In genomic region chr1:112716133-112716720, GRCh38 we compare ENCODE assay signal across 1 cellular context.
TF ChIP-seq lines count a peak whose summit lies in the region.

No MANE protein-coding gene starts in this region.

TF ChIP-seq in HepG2, 621 proteins besides CTCF, POLR2A, EP300 and RAD21 (continues in another document):
- TF ChIP-seq KDM2A (CRISPR knock-in tag; IDR thresholded peaks at IDR 0.05; ENCODE audit: borderline replicate concordance, low read depth), result peak; percentile 68; the same call in 1 of the 2 replicates
- 0 out of 2 replicates have a peak, but pooled peaks have one; percentile 20 for TF ChIP-seq SOX5 (CRISPR knock-in tag; IDR thresholded peaks at IDR 0.05; ENCODE audit: borderline replicate concordance)
- TF ChIP-seq MIER2 (CRISPR knock-in tag; IDR thresholded peaks at IDR 0.05), result 0 out of 2 replicates have a peak, but pooled peaks have one; percentile 21
- TF ChIP-seq, protein P1, sequence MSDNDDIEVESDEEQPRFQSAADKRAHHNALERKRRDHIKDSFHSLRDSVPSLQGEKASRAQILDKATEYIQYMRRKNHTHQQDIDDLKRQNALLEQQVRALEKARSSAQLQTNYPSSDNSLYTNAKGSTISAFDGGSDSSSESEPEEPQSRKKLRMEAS (IDR thresholded peaks at IDR 0.05), result no peak
- 0 out of 2 replicates have a peak, but pooled peaks have one; percentile 32 for TF ChIP-seq DNMT3B (CRISPR knock-in tag; conservative IDR thresholded peaks at IDR 0.05)
- TF ChIP-seq FOXO1 (CRISPR knock-in tag; IDR thresholded peaks at IDR 0.05), result 0 out of 2 replicates have a peak, but pooled peaks have one; percentile 17
- no peak for TF ChIP-seq NFE2L2 (IDR thresholded peaks at IDR 0.05; ENCODE audit: low read length)
- peak; percentile 34; the same call in 1 of the 2 replicates for TF ChIP-seq SP4 (CRISPR knock-in tag; IDR thresholded peaks at IDR 0.05)
- 0 out of 2 replicates have a peak, but pooled peaks have one; percentile 36 for TF ChIP-seq TGIF2 (CRISPR knock-in tag; IDR thresholded peaks at IDR 0.05)
- TF ChIP-seq HES4 (CRISPR knock-in tag; IDR thresholded peaks at IDR 0.05; ENCODE audit: borderline replicate concordance), result no peak
- TF ChIP-seq, protein P2, sequence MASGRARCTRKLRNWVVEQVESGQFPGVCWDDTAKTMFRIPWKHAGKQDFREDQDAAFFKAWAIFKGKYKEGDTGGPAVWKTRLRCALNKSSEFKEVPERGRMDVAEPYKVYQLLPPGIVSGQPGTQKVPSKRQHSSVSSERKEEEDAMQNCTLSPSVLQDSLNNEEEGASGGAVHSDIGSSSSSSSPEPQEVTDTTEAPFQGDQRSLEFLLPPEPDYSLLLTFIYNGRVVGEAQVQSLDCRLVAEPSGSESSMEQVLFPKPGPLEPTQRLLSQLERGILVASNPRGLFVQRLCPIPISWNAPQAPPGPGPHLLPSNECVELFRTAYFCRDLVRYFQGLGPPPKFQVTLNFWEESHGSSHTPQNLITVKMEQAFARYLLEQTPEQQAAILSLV (CRISPR knock-in tag; IDR thresholded peaks at IDR 0.05; ENCODE audit: borderline replicate concordance), result peak; percentile 35; the same call in 1 of the 2 replicates
- TF ChIP-seq, protein P3, sequence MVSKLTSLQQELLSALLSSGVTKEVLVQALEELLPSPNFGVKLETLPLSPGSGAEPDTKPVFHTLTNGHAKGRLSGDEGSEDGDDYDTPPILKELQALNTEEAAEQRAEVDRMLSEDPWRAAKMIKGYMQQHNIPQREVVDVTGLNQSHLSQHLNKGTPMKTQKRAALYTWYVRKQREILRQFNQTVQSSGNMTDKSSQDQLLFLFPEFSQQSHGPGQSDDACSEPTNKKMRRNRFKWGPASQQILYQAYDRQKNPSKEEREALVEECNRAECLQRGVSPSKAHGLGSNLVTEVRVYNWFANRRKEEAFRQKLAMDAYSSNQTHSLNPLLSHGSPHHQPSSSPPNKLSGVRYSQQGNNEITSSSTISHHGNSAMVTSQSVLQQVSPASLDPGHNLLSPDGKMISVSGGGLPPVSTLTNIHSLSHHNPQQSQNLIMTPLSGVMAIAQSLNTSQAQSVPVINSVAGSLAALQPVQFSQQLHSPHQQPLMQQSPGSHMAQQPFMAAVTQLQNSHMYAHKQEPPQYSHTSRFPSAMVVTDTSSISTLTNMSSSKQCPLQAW (CRISPR knock-in tag; IDR thresholded peaks at IDR 0.05), result 0 out of 2 replicates have a peak, but pooled peaks have one; percentile 44
- no peak for TF ChIP-seq SNAPC2 (CRISPR knock-in tag; IDR thresholded peaks at IDR 0.05)
- TF ChIP-seq ATM (IDR thresholded peaks at IDR 0.05; ENCODE audit: borderline replicate concordance), result no peak
- TF ChIP-seq, protein P4, sequence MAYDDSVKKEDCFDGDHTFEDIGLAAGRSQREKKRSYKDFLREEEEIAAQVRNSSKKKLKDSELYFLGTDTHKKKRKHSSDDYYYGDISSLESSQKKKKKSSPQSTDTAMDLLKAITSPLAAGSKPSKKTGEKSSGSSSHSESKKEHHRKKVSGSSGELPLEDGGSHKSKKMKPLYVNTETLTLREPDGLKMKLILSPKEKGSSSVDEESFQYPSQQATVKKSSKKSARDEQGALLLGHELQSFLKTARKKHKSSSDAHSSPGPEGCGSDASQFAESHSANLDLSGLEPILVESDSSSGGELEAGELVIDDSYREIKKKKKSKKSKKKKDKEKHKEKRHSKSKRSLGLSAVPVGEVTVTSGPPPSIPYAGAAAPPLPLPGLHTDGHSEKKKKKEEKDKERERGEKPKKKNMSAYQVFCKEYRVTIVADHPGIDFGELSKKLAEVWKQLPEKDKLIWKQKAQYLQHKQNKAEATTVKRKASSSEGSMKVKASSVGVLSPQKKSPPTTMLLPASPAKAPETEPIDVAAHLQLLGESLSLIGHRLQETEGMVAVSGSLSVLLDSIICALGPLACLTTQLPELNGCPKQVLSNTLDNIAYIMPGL (CRISPR knock-in tag; IDR thresholded peaks at IDR 0.05; ENCODE audit: borderline replicate concordance in 1 of 2, low read depth in 1 of 2), result peak; percentile 67 to 80; a peak in 3 of 4 replicates
- TF ChIP-seq ZBTB7B (CRISPR knock-in tag; IDR thresholded peaks at IDR 0.05), result 0 out of 2 replicates have a peak, but pooled peaks have one; percentile 44
- TF ChIP-seq HNRNPL (IDR thresholded peaks at IDR 0.05; ENCODE audit: low read depth, low read length), result no peak
- TF ChIP-seq THRA (CRISPR knock-in tag; IDR thresholded peaks at IDR 0.05; ENCODE audit: borderline replicate concordance), result peak; percentile 32; the same call in 1 of the 2 replicates
- TF ChIP-seq SSRP1 (CRISPR knock-in tag; IDR thresholded peaks at IDR 0.05), result no peak
- no peak for TF ChIP-seq ZNF180 (CRISPR knock-in tag; IDR thresholded peaks at IDR 0.05; ENCODE audit: borderline replicate concordance, low read depth)
- no peak for TF ChIP-seq NR2F6 (IDR thresholded peaks at IDR 0.05)
- TF ChIP-seq NR2F6 (CRISPR knock-in tag; IDR thresholded peaks at IDR 0.05), result no peak
- 0 out of 2 replicates have a peak, but pooled peaks have one; percentile 17 for TF ChIP-seq ZNF652 (CRISPR knock-in tag; IDR thresholded peaks at IDR 0.05; ENCODE audit: borderline replicate concordance, low read depth)
- no peak for TF ChIP-seq ZNF20 (CRISPR knock-in tag; IDR thresholded peaks at IDR 0.05)
- 0 out of 2 replicates have a peak, but pooled peaks have one; percentile 22 for TF ChIP-seq ZNF12 (CRISPR knock-in tag; IDR thresholded peaks at IDR 0.05)
- no peak for TF ChIP-seq ZNF607 (CRISPR knock-in tag; IDR thresholded peaks at IDR 0.05; ENCODE audit: borderline replicate concordance)
- 0 out of 2 replicates have a peak, but pooled peaks have one; percentile 30 for TF ChIP-seq SMAD1 (CRISPR knock-in tag; IDR thresholded peaks at IDR 0.05; ENCODE audit: borderline replicate concordance, low read depth)
- peak; percentile 50; the same call in 1 of the 2 replicates for TF ChIP-seq RXRA (CRISPR knock-in tag; IDR thresholded peaks at IDR 0.05)
- 0 out of 2 replicates have a peak, but pooled peaks have one; percentile 47 for TF ChIP-seq ZNF124 (CRISPR knock-in tag; IDR thresholded peaks at IDR 0.05)
- TF ChIP-seq EEA1 (CRISPR knock-in tag; IDR thresholded peaks at IDR 0.05; ENCODE audit: borderline replicate concordance), result 0 out of 2 replicates have a peak, but pooled peaks have one; percentile 38
- TF ChIP-seq SKI (IDR thresholded peaks at IDR 0.05; ENCODE audit: partially characterized antibody), result peak; percentile 24
- TF ChIP-seq YY1 (IDR thresholded peaks at IDR 0.05; ENCODE audit: insufficient read depth, insufficient replicate concordance, low read depth, low read length), result peak; percentile 17
- no peak for TF ChIP-seq SNAI1 (CRISPR knock-in tag; IDR thresholded peaks at IDR 0.05; ENCODE audit: borderline replicate concordance)
- TF ChIP-seq ZNF614 (CRISPR knock-in tag; IDR thresholded peaks at IDR 0.05; ENCODE audit: borderline replicate concordance), result 0 out of 2 replicates have a peak, but pooled peaks have one; percentile 23
- no peak for TF ChIP-seq CC2D1A (CRISPR knock-in tag; IDR thresholded peaks at IDR 0.05)
- TF ChIP-seq STAG1 (CRISPR knock-in tag; IDR thresholded peaks at IDR 0.05), result peak; percentile 96
- 0 out of 2 replicates have a peak, but pooled peaks have one; percentile 14 for TF ChIP-seq ELF3 (CRISPR knock-in tag; IDR thresholded peaks at IDR 0.05)
- peak; percentile 86; the same call in 1 of the 2 replicates for TF ChIP-seq SMC3 (IDR thresholded peaks at IDR 0.05; ENCODE audit: low read length)
- TF ChIP-seq TEAD3 (CRISPR knock-in tag; optimal IDR thresholded peaks at IDR 0.05; ENCODE audit: borderline replicate concordance), result peak; percentile 81
- TF ChIP-seq AFF4 (CRISPR knock-in tag; IDR thresholded peaks at IDR 0.05), result no peak
- peak; percentile 24; the same call in 1 of the 2 replicates for TF ChIP-seq SPEN (CRISPR knock-in tag; IDR thresholded peaks at IDR 0.05; ENCODE audit: low read depth)
- TF ChIP-seq ZNF672 (CRISPR knock-in tag; IDR thresholded peaks at IDR 0.05), result no peak
- TF ChIP-seq, protein P5, sequence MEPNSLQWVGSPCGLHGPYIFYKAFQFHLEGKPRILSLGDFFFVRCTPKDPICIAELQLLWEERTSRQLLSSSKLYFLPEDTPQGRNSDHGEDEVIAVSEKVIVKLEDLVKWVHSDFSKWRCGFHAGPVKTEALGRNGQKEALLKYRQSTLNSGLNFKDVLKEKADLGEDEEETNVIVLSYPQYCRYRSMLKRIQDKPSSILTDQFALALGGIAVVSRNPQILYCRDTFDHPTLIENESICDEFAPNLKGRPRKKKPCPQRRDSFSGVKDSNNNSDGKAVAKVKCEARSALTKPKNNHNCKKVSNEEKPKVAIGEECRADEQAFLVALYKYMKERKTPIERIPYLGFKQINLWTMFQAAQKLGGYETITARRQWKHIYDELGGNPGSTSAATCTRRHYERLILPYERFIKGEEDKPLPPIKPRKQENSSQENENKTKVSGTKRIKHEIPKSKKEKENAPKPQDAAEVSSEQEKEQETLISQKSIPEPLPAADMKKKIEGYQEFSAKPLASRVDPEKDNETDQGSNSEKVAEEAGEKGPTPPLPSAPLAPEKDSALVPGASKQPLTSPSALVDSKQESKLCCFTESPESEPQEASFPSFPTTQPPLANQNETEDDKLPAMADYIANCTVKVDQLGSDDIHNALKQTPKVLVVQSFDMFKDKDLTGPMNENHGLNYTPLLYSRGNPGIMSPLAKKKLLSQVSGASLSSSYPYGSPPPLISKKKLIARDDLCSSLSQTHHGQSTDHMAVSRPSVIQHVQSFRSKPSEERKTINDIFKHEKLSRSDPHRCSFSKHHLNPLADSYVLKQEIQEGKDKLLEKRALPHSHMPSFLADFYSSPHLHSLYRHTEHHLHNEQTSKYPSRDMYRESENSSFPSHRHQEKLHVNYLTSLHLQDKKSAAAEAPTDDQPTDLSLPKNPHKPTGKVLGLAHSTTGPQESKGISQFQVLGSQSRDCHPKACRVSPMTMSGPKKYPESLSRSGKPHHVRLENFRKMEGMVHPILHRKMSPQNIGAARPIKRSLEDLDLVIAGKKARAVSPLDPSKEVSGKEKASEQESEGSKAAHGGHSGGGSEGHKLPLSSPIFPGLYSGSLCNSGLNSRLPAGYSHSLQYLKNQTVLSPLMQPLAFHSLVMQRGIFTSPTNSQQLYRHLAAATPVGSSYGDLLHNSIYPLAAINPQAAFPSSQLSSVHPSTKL (CRISPR knock-in tag; IDR thresholded peaks at IDR 0.05), result 0 out of 2 replicates have a peak, but pooled peaks have one; percentile 13
- TF ChIP-seq ZNF605 (CRISPR knock-in tag; IDR thresholded peaks at IDR 0.05), result 0 out of 2 replicates have a peak, but pooled peaks have one; percentile 30
- TF ChIP-seq IRF2 (CRISPR knock-in tag; IDR thresholded peaks at IDR 0.05), result peak; percentile 74
- no peak for TF ChIP-seq ZSCAN9 (CRISPR knock-in tag; IDR thresholded peaks at IDR 0.05; ENCODE audit: borderline replicate concordance)
- TF ChIP-seq MLXIP (CRISPR knock-in tag; IDR thresholded peaks at IDR 0.05; ENCODE audit: borderline replicate concordance), result no peak
- no peak for TF ChIP-seq LCORL (IDR thresholded peaks at IDR 0.05)
- TF ChIP-seq LCORL (CRISPR knock-in tag; IDR thresholded peaks at IDR 0.05), result 0 out of 2 replicates have a peak, but pooled peaks have one; percentile 28
- TF ChIP-seq SALL1 (CRISPR knock-in tag; IDR thresholded peaks at IDR 0.05), result peak; percentile 55; the same call in 1 of the 2 replicates
- TF ChIP-seq SALL2 (CRISPR knock-in tag; IDR thresholded peaks at IDR 0.05), result no peak
- TF ChIP-seq ZBTB42 (CRISPR knock-in tag; IDR thresholded peaks at IDR 0.05), result no peak
